ENCODE assay signal across 9 cellular contexts in genomic region chr15:47184003-47184404, GRCh38.
DNase-seq lines count a peak whose midpoint lies in the region; TF ChIP-seq lines count a peak whose summit lies in the region.
"Had no signal": no experiment of that assay in that cellular context is flagged by ENCODE, and none has a peak within 500 bp of the region (broad histone marks: within the 10 kb centered on the region; RNA-seq: fewer than 3 reads in every experiment).

No MANE protein-coding gene starts in this region.

- H3K4me1 ChIP-seq in ES-I3 (ENCODE audit: insufficient read depth, low read length), result peaks cover 3% of the 10 kb centered on the region; the same call in 1 of the 2 replicates
- H3K4me1 ChIP-seq in MM.1S (ENCODE audit: low read length), result no peaks in the 10 kb centered on the region
- peaks cover 9% of the 10 kb centered on the region for H3K4me1 ChIP-seq in mammary epithelial cell (ENCODE audit: insufficient read depth, low read length)
- H3K4me1 ChIP-seq in mesendoderm (ENCODE audit: control insufficient read depth, low read depth, low read length), result no peaks in the 10 kb centered on the region
- no peaks in the 10 kb centered on the region for H3K4me1 ChIP-seq in urinary bladder (ENCODE audit: insufficient read depth)

- H3K9me2 ChIP-seq in MM.1S (replicated peaks; ENCODE audit: insufficient read depth, low read length), result no peaks in the 10 kb centered on the region

- H2BK120ac ChIP-seq in mesendoderm (ENCODE audit: low read depth, low read length), result no peak overlapping the region

- no peaks in the 10 kb centered on the region for H3K36me3 ChIP-seq in ES-I3 (ENCODE audit: insufficient read depth, low read length)
- no peaks in the 10 kb centered on the region for H3K36me3 ChIP-seq in MM.1S (replicated peaks; ENCODE audit: insufficient read depth, low read length)
- H3K36me3 ChIP-seq in mammary epithelial cell (ENCODE audit: insufficient read depth, low read length), result no peaks in the 10 kb centered on the region
- no peaks in the 10 kb centered on the region for H3K36me3 ChIP-seq in mesendoderm (ENCODE audit: control insufficient read depth, insufficient read depth, low read length)
- no peaks in the 10 kb centered on the region for H3K36me3 ChIP-seq in urinary bladder (ENCODE audit: insufficient read depth)

- peak overlapping the region; percentile 83 for H3K56ac ChIP-seq in mesendoderm (ENCODE audit: low read length)

- TF ChIP-seq CTCF in MM.1S (IDR thresholded peaks at IDR 0.05; ENCODE audit: low read length) (no peak), mammary epithelial cell (conservative IDR thresholded peaks at IDR 0.05 in 1 of 2, IDR thresholded peaks at IDR 0.05 in 1 of 2; ENCODE audit: extremely low read depth in 1 of 2, insufficient read depth in 1 of 2, low read depth in 1 of 2, low read length in 2 of 2) (no peak)

- no peaks in the 10 kb centered on the region for H3K79me1 ChIP-seq in mesendoderm (ENCODE audit: low read length)

- H4K8ac ChIP-seq in mesendoderm (ENCODE audit: low read depth, low read length), result no peak overlapping the region

- in situ Hi-C loops in mammary epithelial cell (cut with MboI; ENCODE audit: low sequenced_read_pairs in 2 of 2), result loop anchor here (25.0 kb wide), 1 partner anchor 1103 kb away; no protein-coding TSS in a partner anchor

- H3K27ac Mint-ChIP-seq in immature natural killer cell, result no peak overlapping the region

- peak overlapping the region; percentile 61 for H2AFZ ChIP-seq in MM.1S (ENCODE audit: low read length)
- H2AFZ ChIP-seq in mammary epithelial cell (ENCODE audit: low read depth, low read length), result peak overlapping the region; percentile 51

- intact Hi-C loops in mammary epithelial cell (cut with micrococcal nuclease), result no loop called here

- no peak overlapping the region for H3K4me3 Mint-ChIP-seq in immature natural killer cell

- H3K79me2 ChIP-seq in MM.1S (ENCODE audit: low read length) (peaks cover 17% of the 10 kb centered on the region), mammary epithelial cell (ENCODE audit: insufficient read depth, low read length) (no peaks in the 10 kb centered on the region), mesendoderm (ENCODE audit: control insufficient read depth, insufficient read depth, low read length) (no peaks in the 10 kb centered on the region)

- peaks cover 0 to 5% of the 10 kb centered on the region in 2 donors for H3K4me1 Mint-ChIP-seq in immature natural killer cell
- H3K4me1 Mint-ChIP-seq: IgD-negative memory B cell had no signal

- H2BK15ac ChIP-seq in mesendoderm (replicated peaks; ENCODE audit: low read depth), result no peak overlapping the region

- WGBS in mammary epithelial cell (ENCODE audit: low coverage, missing lambda C conversion rate), result 9% methylated on average over 9 of the region's 33 CpGs
- no CpG with 5 or more reads among the region's 33 CpGs for WGBS in mesendoderm (ENCODE audit: extremely low coverage, insufficient coverage, low lambda C conversion rate)
- WGBS in urinary bladder, result 2% methylated on average over 33 of the region's 33 CpGs

- H3K4me3 ChIP-seq in MM.1S (ENCODE audit: low read length) (peak overlapping the region; percentile 70), mammary epithelial cell (replicated peaks in 1 of 3; ENCODE audit: insufficient read depth in 1 of 3, low read depth in 2 of 3, low read length in 3 of 3) (peak overlapping the region; percentile 4 to 31 (median 14)), mesendoderm (ENCODE audit: low read length) (peak overlapping the region; percentile 55), urinary bladder (ENCODE audit: low read depth, low read length) (peak overlapping the region; percentile 54)

- H3K27me3 Mint-ChIP-seq in immature natural killer cell (ENCODE audit: low read depth in 3 of 3), result peaks cover 12 to 23% (median 17%) of the 10 kb centered on the region in 3 donors

- H3K4me2 ChIP-seq in MM.1S (ENCODE audit: low read depth, low read length) (peak overlapping the region; percentile 54; the same call in 1 of the 2 replicates), mammary epithelial cell (ENCODE audit: insufficient read depth, low read depth, low read length) (peak overlapping the region; percentile 78), mesendoderm (ENCODE audit: low read length) (peak overlapping the region; percentile 85)

- CTCF ChIA-PET in mammary epithelial cell (lab: Charles Lee; ENCODE audit: low non-redundant PET), result no interaction called here

- no peaks in the 10 kb centered on the region; the same call in 1 of the 2 replicates for H3K9me3 ChIP-seq in ES-I3 (ENCODE audit: control insufficient read depth, insufficient read depth, low read length)
- no peaks in the 10 kb centered on the region for H3K9me3 ChIP-seq in MM.1S (replicated peaks; ENCODE audit: insufficient read depth, low read length)
- no peaks in the 10 kb centered on the region for H3K9me3 ChIP-seq in mammary epithelial cell (replicated peaks; ENCODE audit: insufficient read depth, low read length)

- DNase-seq in MM.1S (peak; percentile 58), mammary epithelial cell (peak; percentile 31), mesendoderm (peak; percentile 70), A172 (ENCODE audit: low spot score) (no peak), foreskin melanocyte (no peak), immature natural killer cell (no peak)

- no peaks in the 10 kb centered on the region for H3K27me3 ChIP-seq in MM.1S (replicated peaks; ENCODE audit: insufficient read depth, low read length)
- H3K27me3 ChIP-seq in mammary epithelial cell (ENCODE audit: insufficient read depth, low read length), result peaks cover 26% of the 10 kb centered on the region
- H3K27me3 ChIP-seq in mesendoderm (ENCODE audit: insufficient read depth, low read length, poor library complexity), result peaks cover 13% of the 10 kb centered on the region

- peak overlapping the region; percentile 63; the same call in 1 of the 2 replicates for H3K9ac ChIP-seq in ES-I3 (ENCODE audit: low read depth, low read length)
- H3K9ac ChIP-seq in MM.1S (ENCODE audit: low read length), result peak overlapping the region; percentile 70
- no peak overlapping the region for H3K9ac ChIP-seq in mammary epithelial cell (ENCODE audit: insufficient read depth, low read length)
- H3K9ac ChIP-seq in mesendoderm (ENCODE audit: low read length), result peak overlapping the region; percentile 61

- no peak overlapping the region for H4K5ac ChIP-seq in mesendoderm (ENCODE audit: low read length)

- H2BK5ac ChIP-seq in mesendoderm (ENCODE audit: low read length), result no peak overlapping the region

- H2AK5ac ChIP-seq in mesendoderm (ENCODE audit: low read length), result no peak overlapping the region

- H3F3A ChIP-seq in MM.1S (ENCODE audit: insufficient read depth, low read length), result no peaks in the 10 kb centered on the region

- H3K27ac ChIP-seq in MM.1S (ENCODE audit: low read length) (peak overlapping the region; percentile 41; the same call in 1 of the 2 replicates), mammary epithelial cell (ENCODE audit: insufficient read depth, low read depth, low read length) (no peak overlapping the region), mesendoderm (ENCODE audit: low read depth, low read length) (no peak overlapping the region), urinary bladder (ENCODE audit: low read depth) (no peak overlapping the region)

- no peaks in the 10 kb centered on the region for H4K20me1 ChIP-seq in MM.1S (ENCODE audit: insufficient read depth, low read length)
- no peaks in the 10 kb centered on the region for H4K20me1 ChIP-seq in mammary epithelial cell (ENCODE audit: insufficient read depth, low read length)

- H3K4ac ChIP-seq in mesendoderm (ENCODE audit: low read depth, low read length), result no peak overlapping the region

- no peak overlapping the region for H3K18ac ChIP-seq in mesendoderm (ENCODE audit: low read length)

- peaks cover 6 to 26% (median 16%) of the 10 kb centered on the region in 6 donors for H3K9me3 Mint-ChIP-seq in immature natural killer cell

- dilution Hi-C loops in mammary epithelial cell (cut with HindIII; ENCODE audit: low sequenced_read_pairs), result loop anchor here (25.0 kb wide), 1 partner anchor 778 kb away; no protein-coding TSS in a partner anchor

- H3K23ac ChIP-seq in mesendoderm (ENCODE audit: low read length), result peak overlapping the region; percentile 10

- no TSS peak for BruUV-seq in mammary epithelial cell (replicated peaks; lab: Mats Ljungman, UMichigan)

- H3K36me3 Mint-ChIP-seq in immature natural killer cell, result peaks cover 0 to 8% (median 0%) of the 10 kb centered on the region in 3 donors

Comparison
In these comparisons a context has a peak if more than half of its experiments do, and no peak if none do; other contexts are left out.
1. DNase-seq: peak in MM.1S (single experiment), mammary epithelial cell (single experiment) and mesendoderm (single experiment); none in A172 (single experiment), foreskin melanocyte (single experiment) and immature natural killer cell (0 of 3).
2. H3K4me3 ChIP-seq: peak in every context shown above with its lines; median percentile 70 in MM.1S; 55 in mesendoderm; 54 in urinary bladder; 14 in mammary epithelial cell.
3. Peak in every context shown above with its lines, with median percentiles within 50 percentile points of each other: H3K4me2 ChIP-seq.